In the genomic region with DNA sequence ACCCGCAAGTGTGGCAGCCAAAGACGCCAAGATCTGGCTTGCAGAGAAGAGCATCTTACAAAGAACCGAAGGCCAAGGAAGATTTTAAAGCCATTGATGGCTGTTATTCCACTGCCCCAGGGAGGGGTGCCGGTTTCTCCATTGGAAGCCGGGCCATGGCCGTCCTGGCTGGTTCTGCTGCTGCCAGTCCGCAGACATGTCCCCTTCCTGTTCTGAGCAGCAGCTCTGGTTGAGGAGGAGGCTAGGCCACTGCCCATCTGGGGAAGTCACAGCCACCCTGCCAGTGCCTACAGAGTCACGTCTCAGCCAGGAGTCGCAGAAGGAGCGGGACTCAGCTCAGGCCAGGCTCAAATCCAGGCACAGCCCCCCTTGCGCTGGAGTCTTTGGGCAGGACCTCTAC, we compare ENCODE assay signal across 17 cellular contexts. TPM values are rescaled to one million over a fixed set of nuclear protein-coding genes. Genes with fewer than 3 reads are reported as not detected.
"Had no signal": no experiment of that assay in that cellular context is flagged by ENCODE, and none has a peak within 500 bp of the region (broad histone marks: within the 10 kb centered on the region; RNA-seq: fewer than 3 reads in every experiment).

No MANE protein-coding gene starts in this region.

- H2AFZ ChIP-seq: parathyroid adenoma had no signal

- H3K4me3 ChIP-seq: cardiac muscle cell, dorsolateral prefrontal cortex, skin epidermis, transverse colon, uterus had no signal

- H3K27ac ChIP-seq: cardiac muscle cell, dorsolateral prefrontal cortex, foreskin keratinocyte, parathyroid adenoma, skin epidermis, uterus, VCaP had no signal

- H3K9me3 ChIP-seq: transverse colon, uterus had no signal

- H3K4me1 ChIP-seq: parathyroid adenoma, uterus had no signal

- H3K79me2 ChIP-seq: parathyroid adenoma had no signal

- DNase-seq: activated CD4-positive, alpha-beta T cell treated with anti-CD3 and anti-CD28 coated beads, Interleukin-2, amount 50 U/mL, for 1 hour; activated CD4-positive, CD25-positive, alpha-beta regulatory T cell treated with anti-CD3 and anti-CD28 coated beads, Interleukin-2, amount 50 U/mL, for 72 hours; activated naive CD8-positive, alpha-beta T cell treated with anti-CD3 and anti-CD28 coated beads for 36 hours; amniotic stem cell; dorsolateral prefrontal cortex; head of caudate nucleus; stimulated activated CD4-positive, alpha-beta T cell treated with anti-CD3 and anti-CD28 coated beads, Interleukin-15, amount 100 ng/mL, for 24 hours; stimulated activated CD4-positive, alpha-beta T cell treated with anti-CD3 and anti-CD28 coated beads, Interleukin-2, amount 100 ng/mL, for 48 hours; transverse colon; uterus had no signal

- ATAC-seq: naive thymus-derived CD8-positive, alpha-beta T cell had no signal

- H3K27me3 ChIP-seq: cardiac muscle cell, uterus had no signal

- H3K9ac ChIP-seq: parathyroid adenoma had no signal

- H3K36me3 ChIP-seq: cardiac muscle cell, transverse colon, uterus had no signal

RNA-seq across cellular contexts. Expression of a gene that starts 45.0 kb away (rescaled TPM):
- total RNA-seq: activated naive CD8-positive, alpha-beta T cell treated with anti-CD3 and anti-CD28 coated beads for 36 hours; mesenteric fat pad; naive thymus-derived CD8-positive, alpha-beta T cell; uterus had no signal
- polyA plus RNA-seq: cardiac muscle cell; naive thymus-derived CD8-positive, alpha-beta T cell had no signal
